ENCODE assay signal across 10 cellular contexts in genomic region chr6:99458319-99458718, GRCh38. TPM values are rescaled to one million over a fixed set of nuclear protein-coding genes. Genes with fewer than 3 reads are reported as not detected.
DNase-seq lines count a peak whose midpoint lies in the region; ATAC-seq and TF ChIP-seq lines count a peak whose summit lies in the region.
"Had no signal": no experiment of that assay in that cellular context is flagged by ENCODE, and none has a peak within 500 bp of the region (broad histone marks: within the 10 kb centered on the region; RNA-seq: fewer than 3 reads in every experiment).

No MANE protein-coding gene starts in this region.

- peaks cover 18% of the 10 kb centered on the region for H3K36me3 Mint-ChIP-seq in activated T-helper 2 cell treated with anti-CD3 and anti-CD28 coated beads, Interferon-gamma antibody, Interleukin-2, Interleukin-4, amounts not matched to agents 10 μg/mL and 5 μg/mL and 100 μg/mL, durations not matched to agents 14 hours and 24 hours and 36 hours (ENCODE audit: low read depth)

- H3K9me3 Mint-ChIP-seq in activated T-helper 2 cell treated with anti-CD3 and anti-CD28 coated beads, Interferon-gamma antibody, Interleukin-2, Interleukin-4, amounts not matched to agents 10 μg/mL and 5 μg/mL and 100 μg/mL, durations not matched to agents 14 hours and 24 hours and 36 hours, result no peaks in the 10 kb centered on the region

- H3K4me3 ChIP-seq in NT2/D1 (ENCODE audit: insufficient read length, low read depth), result no peak overlapping the region
- H3K4me3 ChIP-seq: tibial artery had no signal

- ATAC-seq in GM21529 (IDR thresholded peaks at IDR 0.05; ENCODE audit: unreplicated experiment), result no peak

- intact Hi-C loops in activated T-helper 2 cell treated with anti-CD3 and anti-CD28 coated beads, Interferon-gamma antibody, Interleukin-2, Interleukin-4, amounts not matched to agents 10 μg/mL and 5 μg/mL and 100 μg/mL, durations not matched to agents 14 hours and 24 hours and 36 hours (cut with micrococcal nuclease), result no loop called here

- peak; percentile 32; the same call in 1 of the 2 replicates for TF ChIP-seq CTCF in GM12874 (IDR thresholded peaks at IDR 0.05; ENCODE audit: insufficient read depth, low read depth, low read length)

- H3K9ac ChIP-seq in NT2/D1 (ENCODE audit: insufficient read length, low read depth), result no peak overlapping the region

- no peaks in the 10 kb centered on the region for H3K27me3 Mint-ChIP-seq in activated T-helper 2 cell treated with anti-CD3 and anti-CD28 coated beads, Interferon-gamma antibody, Interleukin-2, Interleukin-4, amounts not matched to agents 10 μg/mL and 5 μg/mL and 100 μg/mL, durations not matched to agents 14 hours and 24 hours and 36 hours (ENCODE audit: low read depth)

- H3K4me1 ChIP-seq in NT2/D1 (ENCODE audit: insufficient read depth, insufficient read length), result no peaks in the 10 kb centered on the region
- H3K4me1 ChIP-seq: tibial artery had no signal

- no peaks in the 10 kb centered on the region for H3K9me3 ChIP-seq in NT2/D1 (ENCODE audit: insufficient read depth, low read length)

- H3K36me3 ChIP-seq in NT2/D1 (ENCODE audit: insufficient read depth, insufficient read length, low read length), result peaks cover 12% of the 10 kb centered on the region

- H3K4me1 Mint-ChIP-seq in activated T-helper 2 cell treated with anti-CD3 and anti-CD28 coated beads, Interferon-gamma antibody, Interleukin-2, Interleukin-4, amounts not matched to agents 10 μg/mL and 5 μg/mL and 100 μg/mL, durations not matched to agents 14 hours and 24 hours and 36 hours (ENCODE audit: low read depth), result no peaks in the 10 kb centered on the region
- H3K4me1 Mint-ChIP-seq: nephron had no signal

- no peaks in the 10 kb centered on the region for H3K27me3 ChIP-seq in NT2/D1 (ENCODE audit: insufficient read depth, insufficient read length)
- H3K27me3 ChIP-seq: tibial artery had no signal

- DNase-seq in A172 (ENCODE audit: low spot score), result peak; percentile 4
- DNase-seq in NT2/D1 (ENCODE audit: low read depth, low spot score), result peak; percentile 11
- peak; percentile 5 for DNase-seq in fibroblast of gingiva (ENCODE audit: low read depth)
- no peak for DNase-seq in cortex of kidney (lab: John Stamatoyannopoulos, UW)
- no peak for DNase-seq in activated T-helper 2 cell treated with anti-CD3 and anti-CD28 coated beads, Interferon-gamma antibody, Interleukin-2, Interleukin-4, amounts not matched to agents 10 μg/mL and 5 μg/mL and 100 μg/mL, durations not matched to agents 14 hours and 24 hours and 36 hours (ENCODE audit: low spot score)
- DNase-seq in effector CD8-positive, alpha-beta T cell (lab: John Stamatoyannopoulos, UW), result no peak
- DNase-seq: tibial artery had no signal

- no peak overlapping the region for H3K4me3 Mint-ChIP-seq in activated T-helper 2 cell treated with anti-CD3 and anti-CD28 coated beads, Interferon-gamma antibody, Interleukin-2, Interleukin-4, amounts not matched to agents 10 μg/mL and 5 μg/mL and 100 μg/mL, durations not matched to agents 14 hours and 24 hours and 36 hours (ENCODE audit: low read depth)
- H3K4me3 Mint-ChIP-seq: nephron had no signal

- H3K27ac Mint-ChIP-seq in activated T-helper 2 cell treated with anti-CD3 and anti-CD28 coated beads, Interferon-gamma antibody, Interleukin-2, Interleukin-4, amounts not matched to agents 10 μg/mL and 5 μg/mL and 100 μg/mL, durations not matched to agents 14 hours and 24 hours and 36 hours, result no peak overlapping the region
- H3K27ac Mint-ChIP-seq: nephron had no signal

RNA-seq across cellular contexts. Expression of gene PNISR, which starts 33.2 kb away (rescaled TPM):
- total RNA-seq in A172 (2014; rRNA removed; shearing (Covaris generic)), result 43.2 and 56.6 TPM in 2 replicates
- total RNA-seq in activated T-helper 2 cell treated with anti-CD3 and anti-CD28 coated beads, Interferon-gamma antibody, Interleukin-2, Interleukin-4, amounts not matched to agents 10 μg/mL and 5 μg/mL and 100 μg/mL, durations not matched to agents 14 hours and 24 hours and 36 hours, result 125 and 129 TPM in 2 replicates

RNA-seq across cellular contexts. Expression of gene USP45, which starts 56.9 kb away (rescaled TPM):
- 14.7 and 16.2 TPM in 2 replicates for total RNA-seq in A172 (2014; rRNA removed; shearing (Covaris generic))
- 15.6 and 16.8 TPM in 2 replicates for total RNA-seq in activated T-helper 2 cell treated with anti-CD3 and anti-CD28 coated beads, Interferon-gamma antibody, Interleukin-2, Interleukin-4, amounts not matched to agents 10 μg/mL and 5 μg/mL and 100 μg/mL, durations not matched to agents 14 hours and 24 hours and 36 hours

Comparison
In these comparisons a context has a peak if more than half of its experiments do, and no peak if none do; other contexts are left out.
1. DNase-seq: peak in A172 (single experiment), NT2/D1 (single experiment) and fibroblast of gingiva (single experiment); none in cortex of kidney (single experiment), activated T-helper 2 cell treated with anti-CD3 and anti-CD28 coated beads, Interferon-gamma antibody, Interleukin-2, Interleukin-4, amounts not matched to agents 10 μg/mL and 5 μg/mL and 100 μg/mL, durations not matched to agents 14 hours and 24 hours and 36 hours (single experiment) and effector CD8-positive, alpha-beta T cell (single experiment).